Comparison of ENCODE assay signal across 1 cellular context in the genomic region with DNA sequence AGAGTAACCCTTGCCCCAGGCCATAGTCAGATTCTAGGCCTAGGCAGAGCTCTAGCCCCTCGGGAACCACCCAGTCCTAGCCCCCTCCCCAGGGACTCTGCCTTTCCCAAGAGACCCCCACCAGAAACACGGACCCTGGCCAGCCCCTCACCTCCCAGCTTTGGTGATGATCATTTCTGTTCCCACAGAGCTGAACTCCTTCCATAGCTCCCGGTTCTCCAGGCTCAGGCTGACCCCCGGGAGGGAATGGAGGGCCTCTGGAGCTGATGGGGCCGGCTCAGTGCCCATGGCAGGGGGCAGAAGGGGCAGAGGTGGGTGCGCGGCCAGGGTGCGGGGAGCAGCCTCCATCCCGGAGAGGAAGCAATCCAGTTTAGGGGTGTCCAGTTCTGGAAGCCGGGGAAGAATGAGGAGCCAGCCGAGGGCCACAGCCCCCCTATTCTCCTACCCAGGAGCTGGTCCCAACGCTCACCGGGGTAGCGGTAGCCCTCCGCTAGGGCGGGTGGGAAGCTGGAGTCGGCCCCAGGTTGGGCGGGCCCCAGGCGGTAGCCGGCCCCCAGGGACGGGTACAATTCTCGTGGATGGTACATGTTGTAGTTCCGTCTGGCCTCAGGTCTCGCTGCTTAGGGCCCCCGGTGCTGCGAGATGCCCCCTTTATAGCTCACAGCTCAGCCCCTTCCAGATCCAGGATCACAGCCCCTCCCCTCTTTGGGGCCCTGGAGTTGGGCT.
TF ChIP-seq lines count a peak whose summit lies in the region.

No MANE protein-coding gene starts in this region.

TF ChIP-seq in GM23338, 12 proteins besides CTCF, POLR2A, EP300 and RAD21 (continued from another document):
- TF ChIP-seq, protein P1, sequence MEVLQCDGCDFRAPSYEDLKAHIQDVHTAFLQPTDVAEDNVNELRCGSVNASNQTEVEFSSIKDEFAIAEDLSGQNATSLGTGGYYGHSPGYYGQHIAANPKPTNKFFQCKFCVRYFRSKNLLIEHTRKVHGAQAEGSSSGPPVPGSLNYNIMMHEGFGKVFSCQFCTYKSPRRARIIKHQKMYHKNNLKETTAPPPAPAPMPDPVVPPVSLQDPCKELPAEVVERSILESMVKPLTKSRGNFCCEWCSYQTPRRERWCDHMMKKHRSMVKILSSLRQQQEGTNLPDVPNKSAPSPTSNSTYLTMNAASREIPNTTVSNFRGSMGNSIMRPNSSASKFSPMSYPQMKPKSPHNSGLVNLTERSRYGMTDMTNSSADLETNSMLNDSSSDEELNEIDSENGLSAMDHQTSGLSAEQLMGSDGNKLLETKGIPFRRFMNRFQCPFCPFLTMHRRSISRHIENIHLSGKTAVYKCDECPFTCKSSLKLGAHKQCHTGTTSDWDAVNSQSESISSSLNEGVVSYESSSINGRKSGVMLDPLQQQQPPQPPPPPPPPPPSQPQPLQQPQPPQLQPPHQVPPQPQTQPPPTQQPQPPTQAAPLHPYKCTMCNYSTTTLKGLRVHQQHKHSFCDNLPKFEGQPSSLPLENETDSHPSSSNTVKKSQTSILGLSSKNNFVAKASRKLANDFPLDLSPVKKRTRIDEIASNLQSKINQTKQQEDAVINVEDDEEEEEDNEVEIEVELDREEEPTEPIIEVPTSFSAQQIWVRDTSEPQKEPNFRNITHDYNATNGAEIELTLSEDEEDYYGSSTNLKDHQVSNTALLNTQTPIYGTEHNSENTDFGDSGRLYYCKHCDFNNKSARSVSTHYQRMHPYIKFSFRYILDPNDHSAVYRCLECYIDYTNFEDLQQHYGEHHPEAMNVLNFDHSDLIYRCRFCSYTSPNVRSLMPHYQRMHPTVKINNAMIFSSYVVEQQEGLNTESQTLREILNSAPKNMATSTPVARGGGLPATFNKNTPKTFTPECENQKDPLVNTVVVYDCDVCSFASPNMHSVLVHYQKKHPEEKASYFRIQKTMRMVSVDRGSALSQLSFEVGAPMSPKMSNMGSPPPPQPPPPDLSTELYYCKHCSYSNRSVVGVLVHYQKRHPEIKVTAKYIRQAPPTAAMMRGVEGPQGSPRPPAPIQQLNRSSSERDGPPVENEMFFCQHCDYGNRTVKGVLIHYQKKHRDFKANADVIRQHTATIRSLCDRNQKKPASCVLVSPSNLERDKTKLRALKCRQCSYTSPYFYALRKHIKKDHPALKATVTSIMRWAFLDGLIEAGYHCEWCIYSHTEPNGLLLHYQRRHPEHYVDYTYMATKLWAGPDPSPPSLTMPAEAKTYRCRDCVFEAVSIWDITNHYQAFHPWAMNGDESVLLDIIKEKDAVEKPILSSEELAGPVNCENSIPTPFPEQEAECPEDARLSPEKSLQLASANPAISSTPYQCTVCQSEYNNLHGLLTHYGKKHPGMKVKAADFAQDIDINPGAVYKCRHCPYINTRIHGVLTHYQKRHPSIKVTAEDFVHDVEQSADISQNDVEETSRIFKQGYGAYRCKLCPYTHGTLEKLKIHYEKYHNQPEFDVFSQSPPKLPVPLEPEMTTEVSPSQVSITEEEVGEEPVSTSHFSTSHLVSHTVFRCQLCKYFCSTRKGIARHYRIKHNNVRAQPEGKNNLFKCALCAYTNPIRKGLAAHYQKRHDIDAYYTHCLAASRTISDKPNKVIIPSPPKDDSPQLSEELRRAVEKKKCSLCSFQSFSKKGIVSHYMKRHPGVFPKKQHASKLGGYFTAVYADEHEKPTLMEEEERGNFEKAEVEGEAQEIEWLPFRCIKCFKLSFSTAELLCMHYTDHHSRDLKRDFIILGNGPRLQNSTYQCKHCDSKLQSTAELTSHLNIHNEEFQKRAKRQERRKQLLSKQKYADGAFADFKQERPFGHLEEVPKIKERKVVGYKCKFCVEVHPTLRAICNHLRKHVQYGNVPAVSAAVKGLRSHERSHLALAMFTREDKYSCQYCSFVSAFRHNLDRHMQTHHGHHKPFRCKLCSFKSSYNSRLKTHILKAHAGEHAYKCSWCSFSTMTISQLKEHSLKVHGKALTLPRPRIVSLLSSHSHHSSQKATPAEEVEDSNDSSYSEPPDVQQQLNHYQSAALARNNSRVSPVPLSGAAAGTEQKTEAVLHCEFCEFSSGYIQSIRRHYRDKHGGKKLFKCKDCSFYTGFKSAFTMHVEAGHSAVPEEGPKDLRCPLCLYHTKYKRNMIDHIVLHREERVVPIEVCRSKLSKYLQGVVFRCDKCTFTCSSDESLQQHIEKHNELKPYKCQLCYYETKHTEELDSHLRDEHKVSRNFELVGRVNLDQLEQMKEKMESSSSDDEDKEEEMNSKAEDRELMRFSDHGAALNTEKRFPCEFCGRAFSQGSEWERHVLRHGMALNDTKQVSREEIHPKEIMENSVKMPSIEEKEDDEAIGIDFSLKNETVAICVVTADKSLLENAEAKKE (CRISPR knock-in tag; IDR thresholded peaks at IDR 0.05), result no peak
- no peak for TF ChIP-seq NANOG (IDR thresholded peaks at IDR 0.05; ENCODE audit: borderline replicate concordance)
- TF ChIP-seq, protein P2, sequence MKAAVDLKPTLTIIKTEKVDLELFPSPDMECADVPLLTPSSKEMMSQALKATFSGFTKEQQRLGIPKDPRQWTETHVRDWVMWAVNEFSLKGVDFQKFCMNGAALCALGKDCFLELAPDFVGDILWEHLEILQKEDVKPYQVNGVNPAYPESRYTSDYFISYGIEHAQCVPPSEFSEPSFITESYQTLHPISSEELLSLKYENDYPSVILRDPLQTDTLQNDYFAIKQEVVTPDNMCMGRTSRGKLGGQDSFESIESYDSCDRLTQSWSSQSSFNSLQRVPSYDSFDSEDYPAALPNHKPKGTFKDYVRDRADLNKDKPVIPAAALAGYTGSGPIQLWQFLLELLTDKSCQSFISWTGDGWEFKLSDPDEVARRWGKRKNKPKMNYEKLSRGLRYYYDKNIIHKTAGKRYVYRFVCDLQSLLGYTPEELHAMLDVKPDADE (IDR thresholded peaks at IDR 0.05), result no peak
- TF ChIP-seq, protein P3, sequence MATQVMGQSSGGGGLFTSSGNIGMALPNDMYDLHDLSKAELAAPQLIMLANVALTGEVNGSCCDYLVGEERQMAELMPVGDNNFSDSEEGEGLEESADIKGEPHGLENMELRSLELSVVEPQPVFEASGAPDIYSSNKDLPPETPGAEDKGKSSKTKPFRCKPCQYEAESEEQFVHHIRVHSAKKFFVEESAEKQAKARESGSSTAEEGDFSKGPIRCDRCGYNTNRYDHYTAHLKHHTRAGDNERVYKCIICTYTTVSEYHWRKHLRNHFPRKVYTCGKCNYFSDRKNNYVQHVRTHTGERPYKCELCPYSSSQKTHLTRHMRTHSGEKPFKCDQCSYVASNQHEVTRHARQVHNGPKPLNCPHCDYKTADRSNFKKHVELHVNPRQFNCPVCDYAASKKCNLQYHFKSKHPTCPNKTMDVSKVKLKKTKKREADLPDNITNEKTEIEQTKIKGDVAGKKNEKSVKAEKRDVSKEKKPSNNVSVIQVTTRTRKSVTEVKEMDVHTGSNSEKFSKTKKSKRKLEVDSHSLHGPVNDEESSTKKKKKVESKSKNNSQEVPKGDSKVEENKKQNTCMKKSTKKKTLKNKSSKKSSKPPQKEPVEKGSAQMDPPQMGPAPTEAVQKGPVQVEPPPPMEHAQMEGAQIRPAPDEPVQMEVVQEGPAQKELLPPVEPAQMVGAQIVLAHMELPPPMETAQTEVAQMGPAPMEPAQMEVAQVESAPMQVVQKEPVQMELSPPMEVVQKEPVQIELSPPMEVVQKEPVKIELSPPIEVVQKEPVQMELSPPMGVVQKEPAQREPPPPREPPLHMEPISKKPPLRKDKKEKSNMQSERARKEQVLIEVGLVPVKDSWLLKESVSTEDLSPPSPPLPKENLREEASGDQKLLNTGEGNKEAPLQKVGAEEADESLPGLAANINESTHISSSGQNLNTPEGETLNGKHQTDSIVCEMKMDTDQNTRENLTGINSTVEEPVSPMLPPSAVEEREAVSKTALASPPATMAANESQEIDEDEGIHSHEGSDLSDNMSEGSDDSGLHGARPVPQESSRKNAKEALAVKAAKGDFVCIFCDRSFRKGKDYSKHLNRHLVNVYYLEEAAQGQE (IDR thresholded peaks at IDR 0.05; ENCODE audit: unreplicated experiment), result no peak
- no peak for TF ChIP-seq JUNB (IDR thresholded peaks at IDR 0.05; ENCODE audit: unreplicated experiment)
- TF ChIP-seq EZH2phosphoT487 (IDR thresholded peaks at IDR 0.05; ENCODE audit: unreplicated experiment), result no peak
- no peak for TF ChIP-seq POLR2AphosphoS5 (IDR thresholded peaks at IDR 0.05; ENCODE audit: low read depth)
- TF ChIP-seq ZNF114 (CRISPR knock-in tag; IDR thresholded peaks at IDR 0.05), result no peak
- no peak for TF ChIP-seq CREB1 (CRISPR knock-in tag; IDR thresholded peaks at IDR 0.05; ENCODE audit: low read depth)
- TF ChIP-seq ZNF331 (CRISPR knock-in tag; IDR thresholded peaks at IDR 0.05; ENCODE audit: low read depth), result no peak
